In the genomic region with DNA sequence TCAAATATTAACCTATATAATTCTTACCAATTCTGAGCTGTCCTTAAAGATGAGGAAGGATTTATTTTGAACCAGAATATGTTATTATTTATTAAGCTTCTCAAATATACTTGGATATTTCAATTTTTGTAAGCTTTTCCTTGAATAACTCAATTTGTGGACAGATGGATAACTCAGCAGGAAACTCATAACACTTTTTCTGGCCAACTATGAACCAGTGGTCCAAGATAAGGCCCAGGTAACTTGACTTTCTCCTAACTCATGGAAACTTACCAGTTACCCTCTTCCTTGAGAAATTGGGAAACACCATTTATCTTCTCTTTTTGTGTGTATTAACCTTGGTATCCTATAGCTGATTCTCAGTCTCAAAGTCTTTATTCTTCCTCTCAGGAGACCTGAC, we compare ENCODE assay signal across 34 cellular contexts.
"Had no signal": no experiment of that assay in that cellular context is flagged by ENCODE, and none has a peak within 500 bp of the region (broad histone marks: within the 10 kb centered on the region; RNA-seq: fewer than 3 reads in every experiment).

No MANE protein-coding gene starts in this region.

- H3K27me3 ChIP-seq: MG63 had no signal

- H3K27ac ChIP-seq: KMS-11 had no signal

- H3K9me3 ChIP-seq: MG63 had no signal

- H3K4me3 ChIP-seq: MG63 had no signal

- H3K36me3 ChIP-seq: MG63 had no signal

- DNase-seq: Karpas-422, Kasumi-1, KG1, MG63, MM.1S, MV-4-11, NCI-H1048, NCI-H1092, NCI-H1092 treated with DMSO at 0.1 percent for 48 hours, NCI-H1105, NCI-H1105 treated with DMSO at 0.1 percent for 48 hours, NCI-H1417, NCI-H1417 treated with DMSO at 0.1 percent for 48 hours, NCI-H1436, NCI-H1436 treated with DMSO at 0.1 percent for 48 hours, NCI-H146, NCI-H1694, NCI-H1694 treated with DMSO at 0.1 percent for 48 hours, NCI-H187, NCI-H187 treated with DMSO at 0.1 percent for 48 hours, NCI-H1930, NCI-H2029, NCI-H2029 treated with DMSO at 0.1 percent for 48 hours, NCI-H2081, NCI-H2081 treated with DMSO at 0.1 percent for 48 hours, NCI-H2107, NCI-H2171, NCI-H2171 treated with DMSO at 0.1 percent for 48 hours, NCI-H2227 treated with DMSO at 0.1 percent for 48 hours, NCI-H226, NCI-H345, NCI-H446, NCI-H446 treated with DMSO at 0.1 percent for 48 hours had no signal
